9 cellular contexts compared by ENCODE assay signal in genomic region chr2:2519381-2519780, GRCh38.
"Had no signal": no experiment of that assay in that cellular context is flagged by ENCODE, and none has a peak within 500 bp of the region (broad histone marks: within the 10 kb centered on the region; RNA-seq: fewer than 3 reads in every experiment).

No MANE protein-coding gene starts in this region.

- H3K4me1 ChIP-seq: HAP-1 had no signal

- ATAC-seq: HCT116, K562 had no signal

- FAIRE-seq: K562 had no signal

- H3K4me3 ChIP-seq: GM23248, HAP-1, K562 had no signal

- H3K9ac ChIP-seq: GM23248 had no signal

- H3K36me3 ChIP-seq: HAP-1 had no signal

- H2AFZ ChIP-seq: GM23248 had no signal

- H3K27ac ChIP-seq: GM23248, HL-60 had no signal

- DNase-seq: GM23248, GOT3, H7, HFFc6, IMR-90 had no signal
